12 cellular contexts compared by ENCODE assay signal in the genomic region with DNA sequence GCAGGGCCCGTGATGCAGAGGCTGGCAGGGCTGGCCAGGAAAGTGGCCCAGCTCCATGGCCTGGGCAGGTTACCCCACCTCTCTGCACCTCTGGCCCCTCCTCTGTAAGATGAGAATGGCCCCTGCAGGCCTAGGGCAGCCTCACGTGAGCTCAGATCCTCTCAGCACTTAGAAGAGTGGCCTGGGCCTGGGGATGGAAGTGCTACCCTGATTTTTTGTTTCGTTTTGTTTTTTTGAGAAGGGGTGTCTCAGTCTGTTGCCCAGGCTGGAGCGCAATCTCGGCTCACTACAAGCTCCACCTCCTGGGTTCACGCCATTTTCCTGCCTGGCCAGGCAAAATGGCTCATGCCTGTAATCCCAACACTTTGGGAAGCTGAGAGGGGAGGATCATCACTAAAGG. TPM values are rescaled to one million over a fixed set of nuclear protein-coding genes. Genes with fewer than 3 reads are reported as not detected.
DNase-seq lines count a peak whose midpoint lies in the region; ATAC-seq, FAIRE-seq and TF ChIP-seq lines count a peak whose summit lies in the region.
"Had no signal": no experiment of that assay in that cellular context is flagged by ENCODE, and none has a peak within 500 bp of the region (broad histone marks: within the 10 kb centered on the region; RNA-seq: fewer than 3 reads in every experiment).

No MANE protein-coding gene starts in this region.

- no peaks in the 10 kb centered on the region for H3K27me3 ChIP-seq in H7 (ENCODE audit: control insufficient read depth, insufficient read depth, low read length)

- DNase-seq in H7 (peak; percentile 85), osteocyte (ENCODE audit: extremely low spot score, unreplicated experiment) (no peak), NCI-H187 (lab: John Stamatoyannopoulos, UW) (no peak)
- no peak for DNase-seq in activated naive CD8-positive, alpha-beta T cell treated with anti-CD3 and anti-CD28 coated beads for 36 hours
- DNase-seq in natural killer cell treated with Interleukin-12 subunit alpha and Interleukin-12 subunit beta and Interleukin-15 and Interleukin-18, amount 100 ng/mL, for 72 hours (ENCODE audit: low spot score): no peak
- DNase-seq in stimulated activated CD4-positive, alpha-beta T cell treated with anti-CD3 and anti-CD28 coated beads, Interleukin-2, amount 100 ng/mL, for 48 hours: no peak
- DNase-seq in effector CD8-positive, alpha-beta T cell (lab: John Stamatoyannopoulos, UW): no peak
- DNase-seq: activated CD8-positive, alpha-beta memory T cell treated with anti-CD3 and anti-CD28 coated beads for 24 hours; NCI-H1048; Right ventricle myocardium superior had no signal

- no peaks in the 10 kb centered on the region for H3K9me3 Mint-ChIP-seq in activated naive CD8-positive, alpha-beta T cell treated with anti-CD3 and anti-CD28 coated beads for 36 hours
- H3K9me3 Mint-ChIP-seq in natural killer cell treated with Interleukin-12 subunit alpha and Interleukin-12 subunit beta and Interleukin-15 and Interleukin-18, amount 100 ng/mL, for 72 hours: no peaks in the 10 kb centered on the region
- no peaks in the 10 kb centered on the region for H3K9me3 Mint-ChIP-seq in osteocyte (ENCODE audit: unreplicated experiment)

- peaks cover 62% of the 10 kb centered on the region for H3K4me1 Mint-ChIP-seq in activated naive CD8-positive, alpha-beta T cell treated with anti-CD3 and anti-CD28 coated beads for 36 hours
- H3K4me1 Mint-ChIP-seq in natural killer cell treated with Interleukin-12 subunit alpha and Interleukin-12 subunit beta and Interleukin-15 and Interleukin-18, amount 100 ng/mL, for 72 hours (ENCODE audit: low read depth in 2 of 2): peaks cover 67 to 74% of the 10 kb centered on the region in 2 donors
- peaks cover 6% of the 10 kb centered on the region for H3K4me1 Mint-ChIP-seq in osteocyte (ENCODE audit: unreplicated experiment)

- no peak for TF ChIP-seq CTCF in osteocyte (IDR thresholded peaks at IDR 0.05)

- no peak overlapping the region for H3K4me3 ChIP-seq in H7 (ENCODE audit: insufficient read depth, low read depth, low read length)

- no peaks in the 10 kb centered on the region for H3K36me3 Mint-ChIP-seq in activated naive CD8-positive, alpha-beta T cell treated with anti-CD3 and anti-CD28 coated beads for 36 hours
- no peaks in the 10 kb centered on the region for H3K36me3 Mint-ChIP-seq in natural killer cell treated with Interleukin-12 subunit alpha and Interleukin-12 subunit beta and Interleukin-15 and Interleukin-18, amount 100 ng/mL, for 72 hours
- no peaks in the 10 kb centered on the region for H3K36me3 Mint-ChIP-seq in osteocyte (ENCODE audit: unreplicated experiment)

- peak; percentile 89 for FAIRE-seq in G401.6 (lab: Jason Lieb, UNC)

- H3K27ac Mint-ChIP-seq in activated naive CD8-positive, alpha-beta T cell treated with anti-CD3 and anti-CD28 coated beads for 36 hours: peak overlapping the region; percentile 86
- peak overlapping the region; percentile 95 to 98 for H3K27ac Mint-ChIP-seq in natural killer cell treated with Interleukin-12 subunit alpha and Interleukin-12 subunit beta and Interleukin-15 and Interleukin-18, amount 100 ng/mL, for 72 hours
- no peak overlapping the region for H3K27ac Mint-ChIP-seq in osteocyte (ENCODE audit: unreplicated experiment)

- no peaks in the 10 kb centered on the region for H3K36me3 ChIP-seq in H7 (replicated peaks; ENCODE audit: control insufficient read depth, insufficient read depth, low read length)

- no peaks in the 10 kb centered on the region for H3K27me3 Mint-ChIP-seq in activated naive CD8-positive, alpha-beta T cell treated with anti-CD3 and anti-CD28 coated beads for 36 hours
- H3K27me3 Mint-ChIP-seq in natural killer cell treated with Interleukin-12 subunit alpha and Interleukin-12 subunit beta and Interleukin-15 and Interleukin-18, amount 100 ng/mL, for 72 hours: no peaks in the 10 kb centered on the region
- H3K27me3 Mint-ChIP-seq in osteocyte (ENCODE audit: unreplicated experiment): peaks cover 1% of the 10 kb centered on the region

- no peak for ATAC-seq in natural killer cell treated with Interleukin-12 subunit alpha and Interleukin-12 subunit beta and Interleukin-15 and Interleukin-18, amount 100 ng/mL, for 72 hours

- peak overlapping the region; percentile 71 for H3K4me3 Mint-ChIP-seq in activated naive CD8-positive, alpha-beta T cell treated with anti-CD3 and anti-CD28 coated beads for 36 hours
- peak overlapping the region; percentile 83 for H3K4me3 Mint-ChIP-seq in natural killer cell treated with Interleukin-12 subunit alpha and Interleukin-12 subunit beta and Interleukin-15 and Interleukin-18, amount 100 ng/mL, for 72 hours
- H3K4me3 Mint-ChIP-seq in osteocyte (ENCODE audit: unreplicated experiment): no peak overlapping the region

RNA-seq across cellular contexts. Expression of a gene that starts 1.0 kb away (rescaled TPM):
- 0.52 TPM in 1 of 2 replicates, not detected in the other for total RNA-seq in H7 (2014; rRNA removed; shearing (Covaris generic))
- total RNA-seq in activated naive CD8-positive, alpha-beta T cell treated with anti-CD3 and anti-CD28 coated beads for 36 hours: 1 to 10 TPM; 4.3 to 5.3 TPM
- 1 to 10 TPM; 6.2 to 6.9 TPM for total RNA-seq in natural killer cell treated with Interleukin-12 subunit alpha and Interleukin-12 subunit beta and Interleukin-15 and Interleukin-18, amount 100 ng/mL, for 72 hours
- not detected in 2 replicates for total RNA-seq in osteocyte
- total RNA-seq: glomerular endothelial cell, Right ventricle myocardium superior had no signal

RNA-seq across cellular contexts. Expression of a gene that starts 21.0 kb away (rescaled TPM):
- 3.0 and 4.2 TPM in 2 replicates for total RNA-seq in H7 (2014; rRNA removed; shearing (Covaris generic))
- total RNA-seq in activated naive CD8-positive, alpha-beta T cell treated with anti-CD3 and anti-CD28 coated beads for 36 hours: 10 to 100 TPM; 44.2 to 44.3 TPM
- 100 to 1,000 TPM; 105 to 169 TPM for total RNA-seq in natural killer cell treated with Interleukin-12 subunit alpha and Interleukin-12 subunit beta and Interleukin-15 and Interleukin-18, amount 100 ng/mL, for 72 hours
- 2.7 and 3.0 TPM in 2 replicates for total RNA-seq in osteocyte

RNA-seq across cellular contexts. Expression of a gene that starts 54.5 kb away (rescaled TPM):
- 4.5 and 5.4 TPM in 2 replicates for total RNA-seq in H7 (2014; rRNA removed; shearing (Covaris generic))
- total RNA-seq in activated naive CD8-positive, alpha-beta T cell treated with anti-CD3 and anti-CD28 coated beads for 36 hours: 10 to 100 TPM; 11.6 to 12.5 TPM
- 10 to 100 TPM in 1 of 2 donors, 1 to 10 TPM in 1; 4.9 to 11.1 TPM for total RNA-seq in natural killer cell treated with Interleukin-12 subunit alpha and Interleukin-12 subunit beta and Interleukin-15 and Interleukin-18, amount 100 ng/mL, for 72 hours
- 8.1 and 9.6 TPM in 2 replicates for total RNA-seq in osteocyte

RNA-seq across cellular contexts. Expression of a gene that starts 57.4 kb away (rescaled TPM):
- 1.1 and 3.5 TPM in 2 replicates for total RNA-seq in H7 (2014; rRNA removed; shearing (Covaris generic))
- total RNA-seq in activated naive CD8-positive, alpha-beta T cell treated with anti-CD3 and anti-CD28 coated beads for 36 hours: 10 to 100 TPM; 19.4 to 20.4 TPM
- total RNA-seq in natural killer cell treated with Interleukin-12 subunit alpha and Interleukin-12 subunit beta and Interleukin-15 and Interleukin-18, amount 100 ng/mL, for 72 hours: 10 to 100 TPM; 21.7 to 31.6 TPM
- total RNA-seq in osteocyte: 9.9 and 13.0 TPM in 2 replicates
